Comparison of ENCODE assay signal across 24 cellular contexts in genomic region chr15:65470866-65471265, GRCh38. TPM values are rescaled to one million over a fixed set of nuclear protein-coding genes. Genes with fewer than 3 reads are reported as not detected.
DNase-seq lines count a peak whose midpoint lies in the region; ATAC-seq, FAIRE-seq and TF ChIP-seq lines count a peak whose summit lies in the region.
"Had no signal": no experiment of that assay in that cellular context is flagged by ENCODE, and none has a peak within 500 bp of the region (broad histone marks: within the 10 kb centered on the region; RNA-seq: fewer than 3 reads in every experiment).

No MANE protein-coding gene starts in this region.

- H3K14ac ChIP-seq in IMR-90 (replicated peaks; ENCODE audit: low read depth, low read length): no peak overlapping the region

- H2AK9ac ChIP-seq in IMR-90 (replicated peaks; ENCODE audit: low read depth, low read length, poor library complexity): no peak overlapping the region

- no peak overlapping the region for H2BK120ac ChIP-seq in IMR-90 (ENCODE audit: low read depth, low read length)

- TF ChIP-seq RAD21 in IMR-90 (IDR thresholded peaks at IDR 0.05; ENCODE audit: low read length) (no peak), K562 (CRISPR knock-in tag; conservative IDR thresholded peaks at IDR 0.05 in 1 of 2, IDR thresholded peaks at IDR 0.05 in 1 of 2) (no peak)

- no peaks in the 10 kb centered on the region; the same call in 1 of the 2 replicates for H3K9me1 ChIP-seq in IMR-90 (ENCODE audit: insufficient read depth, low read length)
- no peaks in the 10 kb centered on the region for H3K9me1 ChIP-seq in K562 (ENCODE audit: control insufficient read depth, insufficient read depth, low read length)

- no peak overlapping the region for H3K4ac ChIP-seq in IMR-90 (ENCODE audit: low read depth, low read length)

- no peak for TF ChIP-seq CTCF in IMR-90 (conservative IDR thresholded peaks at IDR 0.05; ENCODE audit: low read depth, low read length)
- TF ChIP-seq CTCF in K562 (IDR thresholded peaks at IDR 0.05 in 2 of 3, conservative IDR thresholded peaks at IDR 0.05 in 1 of 3; ENCODE audit: insufficient read depth in 2 of 3, low read depth in 1 of 3, low read length in 3 of 3): no peak
- TF ChIP-seq CTCF in psoas muscle (IDR thresholded peaks at IDR 0.05): no peak

- H2AK5ac ChIP-seq in IMR-90 (ENCODE audit: low read depth, low read length): no peak overlapping the region

- peaks cover 5% of the 10 kb centered on the region for H3K4me1 ChIP-seq in IMR-90 (ENCODE audit: control insufficient read depth, insufficient read depth, low read length)
- H3K4me1 ChIP-seq in K562 (replicated peaks in 1 of 2; ENCODE audit: control insufficient read depth in 2 of 2, insufficient read depth in 2 of 2, low read length in 2 of 2): no peaks in the 10 kb centered on the region
- H3K4me1 ChIP-seq in psoas muscle: no peaks in the 10 kb centered on the region
- H3K4me1 ChIP-seq: BLaER1 treated with 17β-estradiol and CSF1 and Interleukin-3, amounts not matched to agents 10 nM and 100 nM had no signal

- peaks cover 2 to 20% of the 10 kb centered on the region in 2 donors for H3K36me3 Mint-ChIP-seq in activated T-cell treated with anti-CD3 and anti-CD28 coated beads, Interleukin-2, amount 50 U/mL, for 72 hours (ENCODE audit: insufficient read depth in 2 of 2)

- H3K79me2 ChIP-seq in K562 (ENCODE audit: control insufficient read depth, insufficient read depth, low read length): no peaks in the 10 kb centered on the region

- no peak overlapping the region for H3K23ac ChIP-seq in IMR-90 (ENCODE audit: low read depth, low read length)

- no peak overlapping the region for H2BK15ac ChIP-seq in IMR-90 (ENCODE audit: low read depth, low read length)

- H3K18ac ChIP-seq in IMR-90 (ENCODE audit: low read depth, low read length): no peak overlapping the region

- no CpG with 5 or more reads among the region's 3 CpGs for whole genome bisulfite sequencing in IMR-90 (ENCODE audit: extremely low coverage in 2 of 2, insufficient read length in 1 of 2), 2 experiments
- WGBS in K562 (ENCODE audit: insufficient coverage, low coverage, missing lambda C conversion rate): 57% methylated on average over 2 of the region's 3 CpGs
- 90 to 93% (median 91%) methylated on average over 3 of the region's 3 CpGs for WGBS in psoas muscle, 3 donors

- no peak overlapping the region for H2BK20ac ChIP-seq in IMR-90 (ENCODE audit: low read depth, low read length)

- no peaks in the 10 kb centered on the region for H4K20me1 ChIP-seq in IMR-90 (ENCODE audit: insufficient read depth, low read length)
- no peaks in the 10 kb centered on the region for H4K20me1 ChIP-seq in K562 (replicated peaks; ENCODE audit: control insufficient read depth, insufficient read depth, low read length)

- no peak for ATAC-seq in activated T-cell treated with anti-CD3 and anti-CD28 coated beads, Interleukin-2, amount 50 U/mL, for 72 hours (replicated peaks in 1 of 2)
- no peak for ATAC-seq in IMR-90 (ENCODE audit: low read depth)
- ATAC-seq in K562: no peak
- ATAC-seq in psoas muscle: no peak
- ATAC-seq in HG03342 (IDR thresholded peaks at IDR 0.05; ENCODE audit: unreplicated experiment): no peak

- H3K4me2 ChIP-seq in IMR-90 (ENCODE audit: low read depth, low read length) (no peak overlapping the region), K562 (ENCODE audit: insufficient read depth, low read length) (no peak overlapping the region)
- H3K4me2 ChIP-seq: BLaER1 treated with 17β-estradiol and CSF1 and Interleukin-3, amounts not matched to agents 10 nM and 100 nM; PC-9 had no signal

- no peak overlapping the region for H3K4me3 Mint-ChIP-seq in activated T-cell treated with anti-CD3 and anti-CD28 coated beads, Interleukin-2, amount 50 U/mL, for 72 hours
- H3K4me3 Mint-ChIP-seq: CD4-positive, alpha-beta T cell had no signal

- H3K9me3 ChIP-seq in IMR-90 (ENCODE audit: control insufficient read depth, insufficient read depth, low read length): no peaks in the 10 kb centered on the region
- H3K9me3 ChIP-seq in K562 (replicated peaks; ENCODE audit: control insufficient read depth, insufficient read depth, low read depth, low read length): no peaks in the 10 kb centered on the region
- H3K9me3 ChIP-seq in psoas muscle: no peaks in the 10 kb centered on the region
- H3K9me3 ChIP-seq: BLaER1 treated with 17β-estradiol and CSF1 and Interleukin-3, amounts not matched to agents 10 nM and 100 nM; MG63 had no signal

- no peak overlapping the region for H4K8ac ChIP-seq in IMR-90 (ENCODE audit: low read depth in 2 of 2, low read length in 2 of 2)

- CTCF ChIA-PET in IMR-90 (lab: Yijun Ruan, JAX): no interaction called here
- CTCF ChIA-PET in K562 (lab: Yijun Ruan, JAX; ENCODE audit: low intra/inter-chr PET ratio): no interaction called here

- H3K4me3 ChIP-seq in IMR-90 (ENCODE audit: insufficient read depth, low read depth, low read length): no peak overlapping the region
- H3K4me3 ChIP-seq in K562: no peak overlapping the region
- no peak overlapping the region for H3K4me3 ChIP-seq in psoas muscle
- H3K4me3 ChIP-seq: BLaER1 treated with 17β-estradiol and CSF1 and Interleukin-3, amounts not matched to agents 10 nM and 100 nM; MG63; PC-9 had no signal

- no peak overlapping the region for H4K5ac ChIP-seq in IMR-90 (ENCODE audit: low read depth, low read length)

- intact Hi-C loops in IMR-90 (cut with micrococcal nuclease): no loop called here
- intact Hi-C loops in K562 (cut with micrococcal nuclease): no loop called here
- intact Hi-C loops in psoas muscle (cut with DNase I): no loop called here

- dilution Hi-C loops in IMR-90 (cut with HindIII; ENCODE audit: low sequenced_read_pairs, unreplicated experiment): no loop called here

- POLR2A ChIA-PET in IMR-90 (lab: Charles Lee; ENCODE audit: unreplicated experiment): no interaction called here
- POLR2A ChIA-PET in K562 (lab: Yijun Ruan, JAX): no interaction called here

- H3K27ac ChIP-seq in IMR-90 (ENCODE audit: insufficient read depth, low read length) (no peak overlapping the region), K562 (ENCODE audit: extremely low read depth, low read depth, low read length) (no peak overlapping the region), psoas muscle (no peak overlapping the region)
- H3K27ac ChIP-seq: BLaER1 treated with 17β-estradiol and CSF1 and Interleukin-3, amounts not matched to agents 10 nM and 100 nM; PC-9 had no signal

- no peaks in the 10 kb centered on the region for H3K4me1 Mint-ChIP-seq in activated T-cell treated with anti-CD3 and anti-CD28 coated beads, Interleukin-2, amount 50 U/mL, for 72 hours (ENCODE audit: low read depth)

- no peak for DNase-seq in activated T-cell treated with anti-CD3 and anti-CD28 coated beads, Interleukin-2, amount 50 U/mL, for 72 hours
- no peak for DNase-seq in activated T-cell treated with anti-CD3 and anti-CD28 coated beads, Interleukin-2, amount 50 U/mL, for 1 hour
- DNase-seq in IMR-90: peak; percentile 15
- peak in 2 of 4 experiments; percentile 19 for DNase-seq in K562 (ENCODE audit: extremely low read depth in 1 of 4, low spot score in 3 of 4)
- DNase-seq in psoas muscle: no peak
- DNase-seq in amniotic stem cell (lab: John Stamatoyannopoulos, UW): no peak
- DNase-seq: AML-193; CD4-positive, alpha-beta T cell; DMS53; GDM1; KG1; MG63; NCI-H2029; NCI-H446; NCI-H526; PC-9; RPMI8226; SHP77 had no signal

- no peak overlapping the region for H3K56ac ChIP-seq in IMR-90 (ENCODE audit: extremely low read depth, insufficient read depth, low read length)

- in situ Hi-C loops in IMR-90 (cut with MboI; ENCODE audit: low sequenced_read_pairs): no loop called here
- in situ Hi-C loops in K562 (cut with MboI): no loop called here

- no peaks in the 10 kb centered on the region for H3K9me3 Mint-ChIP-seq in activated T-cell treated with anti-CD3 and anti-CD28 coated beads, Interleukin-2, amount 50 U/mL, for 72 hours
- H3K9me3 Mint-ChIP-seq: CD4-positive, alpha-beta T cell had no signal

- H3K36me3 ChIP-seq in IMR-90 (ENCODE audit: control insufficient read depth, insufficient read depth, low read length) (peaks cover 37% of the 10 kb centered on the region), K562 (ENCODE audit: control insufficient read depth, insufficient read depth, low read length) (peaks cover 62% of the 10 kb centered on the region), psoas muscle (ENCODE audit: insufficient read depth in 1 of 2, low read depth in 1 of 2) (peaks cover 6 to 92% of the 10 kb centered on the region in 2 donors)

- H3K27ac Mint-ChIP-seq in activated T-cell treated with anti-CD3 and anti-CD28 coated beads, Interleukin-2, amount 50 U/mL, for 72 hours: peak overlapping the region; percentile 86
- H3K27ac Mint-ChIP-seq: CD4-positive, alpha-beta T cell had no signal

- no peak overlapping the region for H4K91ac ChIP-seq in IMR-90 (ENCODE audit: insufficient read depth, low read depth, low read length)

- H3K9ac ChIP-seq in IMR-90 (ENCODE audit: low read depth, low read length) (no peak overlapping the region), K562 (ENCODE audit: insufficient read depth in 1 of 2, low read depth in 2 of 2, low read length in 2 of 2) (no peak overlapping the region)
- H3K9ac ChIP-seq: BLaER1 treated with 17β-estradiol and CSF1 and Interleukin-3, amounts not matched to agents 10 nM and 100 nM had no signal

- H2AFZ ChIP-seq in IMR-90 (replicated peaks; ENCODE audit: low read length, poor library complexity) (no peak overlapping the region), K562 (ENCODE audit: low read depth, low read length) (no peak overlapping the region)
- H2AFZ ChIP-seq: PC-9 had no signal

- H3K79me1 ChIP-seq in IMR-90 (ENCODE audit: low read depth in 1 of 2, low read length in 2 of 2): peaks cover 12 to 13% of the 10 kb centered on the region in 2 experiments; a peak in 3 of 4 replicates

- TF ChIP-seq POLR2A in IMR-90 (IDR thresholded peaks at IDR 0.05; ENCODE audit: low read depth, low read length) (no peak), K562 (conservative IDR thresholded peaks at IDR 0.05) (no peak)

- no peak overlapping the region for H2BK5ac ChIP-seq in IMR-90 (ENCODE audit: low read depth, low read length, poor library complexity, severe bottlenecking)

- TF ChIP-seq EP300 in K562 (IDR thresholded peaks at IDR 0.05; ENCODE audit: low read length): no peak

- no TSS peak for BruUV-seq in IMR-90 (replicated peaks; lab: Mats Ljungman, UMichigan)
- no TSS peak for BruUV-seq in K562 (replicated peaks; lab: Mats Ljungman, UMichigan)

- H3K27me3 ChIP-seq in IMR-90 (ENCODE audit: control insufficient read depth, insufficient read depth, low read length) (no peaks in the 10 kb centered on the region), K562 (ENCODE audit: control insufficient read depth in 2 of 2, insufficient read depth in 2 of 2, low read length in 2 of 2) (no peaks in the 10 kb centered on the region), psoas muscle (ENCODE audit: insufficient read depth in 3 of 3, low read length in 2 of 3) (no peaks in the 10 kb centered on the region)
- H3K27me3 ChIP-seq: BLaER1 treated with 17β-estradiol and CSF1 and Interleukin-3, amounts not matched to agents 10 nM and 100 nM; MG63 had no signal

- no peak for FAIRE-seq in K562 (lab: Jason Lieb, UNC)
- FAIRE-seq: A204.1, D721Med, GM12891, HTR-8/SVneo had no signal

- H3K27me3 Mint-ChIP-seq in activated T-cell treated with anti-CD3 and anti-CD28 coated beads, Interleukin-2, amount 50 U/mL, for 72 hours (ENCODE audit: low read depth): no peaks in the 10 kb centered on the region
- H3K27me3 Mint-ChIP-seq: CD4-positive, alpha-beta T cell had no signal

RNA-seq across cellular contexts. Expression of gene DPP8, which starts 46.6 kb away (rescaled TPM):
- total RNA-seq in activated T-cell treated with anti-CD3 and anti-CD28 coated beads, Interleukin-2, amount 50 U/mL, for 72 hours: 10 to 100 TPM; 36.1 to 38.6 TPM
- total RNA-seq in IMR-90 (2012; rRNA removed) (29.4 and 35.6 TPM in 2 replicates), K562 (2014; rRNA removed) (36.7 and 42.2 TPM in 2 replicates), K562 (2014; rRNA removed; fragmentation: Illumina TruSeq; extraction: Trizol) (20.7 and 25.3 TPM in 2 replicates), K562 (2015; rRNA removed; fragmentation: Illumina TruSeq; extraction: Trizol) (17.0 and 18.3 TPM in 2 replicates), K562 (2021) (21.2 and 22.0 TPM in 2 replicates), psoas muscle (10 to 100 TPM; 29.7 to 39.6 (median 34.3) TPM)
- polyA plus RNA-seq in IMR-90 (2012; rRNA removed) (10.1 and 10.7 TPM in 2 replicates), K562 (2011; rRNA removed) (24.6 and 25.6 TPM in 2 replicates), K562 (2014; fragmentation: Illumina TruSeq; extraction: Trizol) (14.2 and 18.4 TPM in 2 replicates), K562 (2014; fragmentation: Nextera tagmentation; extraction: Ambion mirVana) (1 to 10 TPM; 5.5 to 10.0 TPM), K562 (2014; rRNA removed) (26.8 and 27.6 TPM in 2 replicates), psoas muscle (10 to 100 TPM in 1 of 3 donors, 1 to 10 TPM in 2; 9.1 to 38.0 (median 9.6) TPM)
- polyA plus RNA-seq in IMR-90 (2012; cell fraction: cytosol; rRNA removed): 4.5 and 4.8 TPM in 2 replicates
- 4.1 and 15.2 TPM in 2 replicates for polyA plus RNA-seq in IMR-90 (2012; cell fraction: nucleus; rRNA removed; ENCODE audit: low replicate concordance)
- 46.4 and 104 TPM in 2 replicates for total RNA-seq in K562 (2011; cell fraction: chromatin; rRNA removed; ENCODE audit: low replicate concordance)
- 37.0 and 41.0 TPM in 2 replicates for total RNA-seq in K562 (2011; cell fraction: nucleolus; rRNA removed)
- total RNA-seq in K562 (2011; cell fraction: nucleoplasm; rRNA removed): 51.0 and 67.6 TPM in 2 replicates
- polyA plus RNA-seq in K562 (2011; cell fraction: cytosol; rRNA removed): 6.0 and 14.6 TPM in 2 replicates
- 18.8 and 24.4 TPM in 2 replicates for polyA plus RNA-seq in K562 (2011; cell fraction: nucleus; rRNA removed)
- polyA plus RNA-seq in K562 (2012): 18.2 and 20.0 TPM in 2 replicates
- polyA minus RNA-seq in K562 (2011; rRNA and poly(A)+ RNA removed): 42.0 and 47.1 TPM in 2 replicates
- 18.7 and 19.2 TPM in 2 replicates for polyA minus RNA-seq in K562 (2011; cell fraction: cytosol; rRNA and poly(A)+ RNA removed)
- 33.8 and 49.0 TPM in 2 replicates for polyA minus RNA-seq in K562 (2011; cell fraction: nucleus; rRNA and poly(A)+ RNA removed)

RNA-seq across cellular contexts. Expression of gene IGDCC4, which starts 48.1 kb away (rescaled TPM):
- under 1 TPM; 0.12 to 0.56 TPM for total RNA-seq in activated T-cell treated with anti-CD3 and anti-CD28 coated beads, Interleukin-2, amount 50 U/mL, for 72 hours
- total RNA-seq in IMR-90 (2012; rRNA removed) (0.54 and 0.56 TPM in 2 replicates), K562 (2014; rRNA removed) (0.33 and 1.4 TPM in 2 replicates), K562 (2014; rRNA removed; fragmentation: Illumina TruSeq; extraction: Trizol) (0.07 and 0.54 TPM in 2 replicates), K562 (2015; rRNA removed; fragmentation: Illumina TruSeq; extraction: Trizol) (0.11 and 0.14 TPM in 2 replicates), K562 (2021) (0.31 and 0.42 TPM in 2 replicates), psoas muscle (10 to 100 TPM in 2 of 4 donors, 1 to 10 TPM in 2; 4.8 to 34.1 (median 10.4) TPM)
- polyA plus RNA-seq in IMR-90 (2012; rRNA removed) (2.3 and 2.7 TPM in 2 replicates), K562 (2011; rRNA removed) (0.79 and 1.5 TPM in 2 replicates), K562 (2014; fragmentation: Illumina TruSeq; extraction: Trizol) (0.17 and 0.22 TPM in 2 replicates), K562 (2014; fragmentation: Nextera tagmentation; extraction: Ambion mirVana) (under 1 TPM; 0.04 to 0.06 TPM), K562 (2014; rRNA removed) (0.13 and 0.16 TPM in 2 replicates), psoas muscle (1 to 10 TPM; 2.7 to 4.6 (median 3.8) TPM)
- polyA plus RNA-seq in IMR-90 (2012; cell fraction: cytosol; rRNA removed): 1.2 and 2.6 TPM in 2 replicates
- 12.3 and 14.6 TPM in 2 replicates for polyA plus RNA-seq in IMR-90 (2012; cell fraction: nucleus; rRNA removed; ENCODE audit: low replicate concordance)
- 7.9 and 12.6 TPM in 2 replicates for total RNA-seq in K562 (2011; cell fraction: chromatin; rRNA removed; ENCODE audit: low replicate concordance)
- total RNA-seq in K562 (2011; cell fraction: nucleolus; rRNA removed): 4.6 and 7.3 TPM in 2 replicates
- 6.4 and 11.5 TPM in 2 replicates for total RNA-seq in K562 (2011; cell fraction: nucleoplasm; rRNA removed)
- polyA plus RNA-seq in K562 (2011; cell fraction: cytosol; rRNA removed): 0.68 and 1.3 TPM in 2 replicates
- 5.3 and 9.7 TPM in 2 replicates for polyA plus RNA-seq in K562 (2011; cell fraction: nucleus; rRNA removed)
- 0.34 and 0.71 TPM in 2 replicates for polyA plus RNA-seq in K562 (2012)
- 1.3 and 2.5 TPM in 2 replicates for polyA minus RNA-seq in K562 (2011; rRNA and poly(A)+ RNA removed)
- polyA minus RNA-seq in K562 (2011; cell fraction: cytosol; rRNA and poly(A)+ RNA removed): 0.46 and 1.1 TPM in 2 replicates
- polyA minus RNA-seq in K562 (2011; cell fraction: nucleus; rRNA and poly(A)+ RNA removed): 3.1 and 4.0 TPM in 2 replicates
- total RNA-seq: CD4-positive, alpha-beta T cell had no signal

RNA-seq across cellular contexts. Expression of gene HACD3, which starts 59.4 kb away (rescaled TPM):
- 10 to 100 TPM; 28.3 to 40.8 TPM for total RNA-seq in activated T-cell treated with anti-CD3 and anti-CD28 coated beads, Interleukin-2, amount 50 U/mL, for 72 hours
- 131 and 169 TPM in 2 replicates for total RNA-seq in IMR-90 (2012; rRNA removed)
- polyA plus RNA-seq in IMR-90 (2012; rRNA removed): 56.7 and 60.9 TPM in 2 replicates
- polyA plus RNA-seq in IMR-90 (2012; cell fraction: cytosol; rRNA removed): 21.5 and 25.8 TPM in 2 replicates
- 8.2 and 21.9 TPM in 2 replicates for polyA plus RNA-seq in IMR-90 (2012; cell fraction: nucleus; rRNA removed; ENCODE audit: low replicate concordance)
- 79.8 and 109 TPM in 2 replicates for total RNA-seq in K562 (2011; cell fraction: chromatin; rRNA removed; ENCODE audit: low replicate concordance)
- 76.5 and 85.5 TPM in 2 replicates for total RNA-seq in K562 (2011; cell fraction: nucleolus; rRNA removed)
- 116 and 173 TPM in 2 replicates for total RNA-seq in K562 (2011; cell fraction: nucleoplasm; rRNA removed)
- 72.8 and 84.0 TPM in 2 replicates for total RNA-seq in K562 (2014; rRNA removed)
- 108 and 112 TPM in 2 replicates for total RNA-seq in K562 (2014; rRNA removed; fragmentation: Illumina TruSeq; extraction: Trizol)
- 108 and 113 TPM in 2 replicates for total RNA-seq in K562 (2015; rRNA removed; fragmentation: Illumina TruSeq; extraction: Trizol)
- total RNA-seq in K562 (2021): 65.9 and 71.0 TPM in 2 replicates
- polyA plus RNA-seq in K562 (2011; rRNA removed): 88.4 and 117 TPM in 2 replicates
- polyA plus RNA-seq in K562 (2011; cell fraction: cytosol; rRNA removed): 44.6 and 64.9 TPM in 2 replicates
- polyA plus RNA-seq in K562 (2011; cell fraction: nucleus; rRNA removed): 21.6 and 25.0 TPM in 2 replicates
- 62.2 and 71.7 TPM in 2 replicates for polyA plus RNA-seq in K562 (2012)
- polyA plus RNA-seq in K562 (2014; fragmentation: Illumina TruSeq; extraction: Trizol): 95.2 and 108 TPM in 2 replicates
- 10 to 100 TPM; 48.1 to 59.6 TPM for polyA plus RNA-seq in K562 (2014; fragmentation: Nextera tagmentation; extraction: Ambion mirVana)
- polyA plus RNA-seq in K562 (2014; rRNA removed): 65.0 and 75.2 TPM in 2 replicates
- 96.3 and 102 TPM in 2 replicates for polyA minus RNA-seq in K562 (2011; rRNA and poly(A)+ RNA removed)
- polyA minus RNA-seq in K562 (2011; cell fraction: cytosol; rRNA and poly(A)+ RNA removed): 43.9 and 52.8 TPM in 2 replicates
- polyA minus RNA-seq in K562 (2011; cell fraction: nucleus; rRNA and poly(A)+ RNA removed): 24.4 and 28.4 TPM in 2 replicates
- total RNA-seq in psoas muscle: 1 to 10 TPM; 5.0 to 8.7 (median 6.1) TPM
- polyA plus RNA-seq in psoas muscle: 1 to 10 TPM; 3.7 to 8.8 (median 8.8) TPM
